In the genomic region with DNA sequence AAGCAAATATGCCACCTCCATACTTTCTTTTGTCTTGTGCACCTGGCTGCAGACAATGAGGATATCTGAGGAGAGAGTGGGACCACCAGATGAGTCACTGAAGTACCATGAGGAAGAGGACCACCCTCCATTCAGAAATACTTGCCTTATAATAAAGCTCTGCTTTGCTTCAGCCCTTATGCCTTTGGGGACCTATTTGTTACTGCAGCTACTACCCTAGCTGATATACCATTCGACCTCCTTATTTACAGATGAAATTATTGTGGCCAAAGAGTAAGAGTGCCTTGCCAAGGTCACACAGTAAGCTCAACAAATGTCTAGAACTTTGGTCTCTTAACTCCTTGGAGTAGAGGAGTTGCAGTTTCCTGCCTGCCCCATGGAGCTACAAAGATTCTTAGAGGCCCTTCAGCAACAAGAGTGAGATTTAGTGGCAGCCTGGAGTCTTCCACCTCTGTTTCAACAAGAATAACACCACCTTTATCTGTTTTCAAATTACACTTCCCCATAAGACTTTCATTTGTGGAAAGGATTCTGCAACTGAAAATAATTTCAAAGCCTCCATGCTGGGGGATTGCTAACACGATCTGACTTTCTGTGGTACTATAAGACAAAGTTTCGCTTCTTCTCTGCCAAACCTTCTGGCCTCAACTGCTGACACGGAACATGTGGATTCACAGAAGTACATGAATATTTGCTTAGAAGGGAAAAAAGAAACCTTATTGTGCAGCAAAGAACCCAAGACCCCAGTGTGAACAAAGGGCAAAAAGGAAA, we compare ENCODE assay signal across 12 cellular contexts. TPM values are rescaled to one million over a fixed set of nuclear protein-coding genes. Genes with fewer than 3 reads are reported as not detected.
A peak's percentile ranks its signal among the peaks of the same experiment; 100 is the strongest.
DNase-seq lines count a peak whose midpoint lies in the region; ATAC-seq and TF ChIP-seq lines count a peak whose summit lies in the region.
"Had no signal": no experiment of that assay in that cellular context is flagged by ENCODE, and none has a peak within 500 bp of the region (broad histone marks: within the 10 kb centered on the region; RNA-seq: fewer than 3 reads in every experiment).

No MANE protein-coding gene starts in this region.

- no peak for TF ChIP-seq CTCF in GM10248 (IDR thresholded peaks at IDR 0.05; ENCODE audit: control extremely low read depth, extremely low read depth, low read depth, missing control alignments)
- no peak for TF ChIP-seq CTCF in SK-N-SH (IDR thresholded peaks at IDR 0.05)

- no peaks in the 10 kb centered on the region for H3K79me2 ChIP-seq in SK-N-SH (ENCODE audit: insufficient read depth)

- H3K4me3 ChIP-seq in SK-N-SH (ENCODE audit: low read depth in 2 of 2, low read length in 1 of 2), result no peak overlapping the region; a peak in 1 of 4 replicates
- H3K4me3 ChIP-seq: body of pancreas had no signal

- no peak overlapping the region for H2AFZ ChIP-seq in SK-N-SH (ENCODE audit: low read depth)

- CTCF ChIA-PET in GM10248 (lab: Yijun Ruan, JAX) (interaction anchor here (1.1 to 4.9 kb wide), 11 partner anchors 10 to 177 kb away, joined by 3 to 32 read pairs (median 6); no protein-coding TSS in a partner anchor), SK-N-SH (lab: Yijun Ruan, JAX) (interaction anchor here (0.9 to 2.4 kb wide), 7 partner anchors 10 to 177 kb away, joined by 3 to 6 read pairs (median 4); no protein-coding TSS in a partner anchor)

- H3K9ac ChIP-seq in SK-N-SH, result no peak overlapping the region

- H3K27me3 ChIP-seq in SK-N-SH (ENCODE audit: insufficient read depth), result no peaks in the 10 kb centered on the region
- H3K27me3 ChIP-seq: body of pancreas had no signal

- no peaks in the 10 kb centered on the region for H3K36me3 ChIP-seq in SK-N-SH (replicated peaks in 1 of 2; ENCODE audit: control insufficient read depth in 1 of 2, insufficient read depth in 2 of 2, low read length in 1 of 2)

- peak; percentile 62 for DNase-seq in GM10248 (ENCODE audit: extremely low spot score)
- DNase-seq in SK-N-SH, result no peak
- DNase-seq in NCI-H1436 treated with DMSO at 0.1 percent for 48 hours (lab: John Stamatoyannopoulos, UW), result no peak
- no peak for DNase-seq in activated effector memory CD4-positive, alpha-beta T cell treated with anti-CD3 and anti-CD28 coated beads, Interleukin-2, amount 50 U/mL, for 16 hours
- no peak for DNase-seq in NCI-H1694 treated with DMSO at 0.1 percent for 48 hours (lab: John Stamatoyannopoulos, UW)
- DNase-seq: activated CD8-positive, alpha-beta memory T cell treated with anti-CD3 and anti-CD28 coated beads, Interleukin-2, amount 10 ng/mL, durations not matched to agents 7 days and 5 days; NCI-H187 treated with DMSO at 0.1 percent for 48 hours; retina had no signal

- H3K9me3 ChIP-seq in SK-N-SH, result no peaks in the 10 kb centered on the region
- H3K9me3 ChIP-seq: body of pancreas had no signal

- no peaks in the 10 kb centered on the region for H3F3A ChIP-seq in SK-N-SH (replicated peaks; ENCODE audit: insufficient read depth)

- H3K27ac ChIP-seq in cingulate gyrus (ENCODE audit: low read depth, low read length), result peak overlapping the region; percentile 43
- H3K27ac ChIP-seq in SK-N-SH (ENCODE audit: low read depth in 2 of 2, low read length in 1 of 2), result no peak overlapping the region

- no peaks in the 10 kb centered on the region for H4K20me1 ChIP-seq in SK-N-SH (ENCODE audit: insufficient read depth)

- POLR2A ChIA-PET in GM10248 (lab: Yijun Ruan, JAX) (interaction anchor here (0.5 kb wide), 1 partner anchor 9 kb away, joined by 3 read pairs; no protein-coding TSS in a partner anchor), SK-N-SH (lab: Yijun Ruan, JAX) (no interaction called here)

- ATAC-seq in GM19438 (IDR thresholded peaks at IDR 0.05; ENCODE audit: low read depth, unreplicated experiment), result peak; percentile 70
- ATAC-seq in HG03095 (IDR thresholded peaks at IDR 0.05; ENCODE audit: unreplicated experiment), result peak; percentile 68
- ATAC-seq: activated CD8-positive, alpha-beta memory T cell treated with anti-CD3 and anti-CD28 coated beads, Interleukin-2, amount 10 ng/mL, durations not matched to agents 7 days and 5 days; body of pancreas had no signal

- no peaks in the 10 kb centered on the region for H3K9me2 ChIP-seq in SK-N-SH

- H3K4me1 ChIP-seq in SK-N-SH (ENCODE audit: control insufficient read depth in 1 of 2, insufficient read depth in 2 of 2, low read depth in 1 of 2, low read length in 1 of 2), result peaks cover 0 to 41% of the 10 kb centered on the region in 2 experiments; a peak in 2 of 4 replicates
- H3K4me1 ChIP-seq: body of pancreas had no signal

- no peak for TF ChIP-seq RAD21 in SK-N-SH (IDR thresholded peaks at IDR 0.05; ENCODE audit: low read length)

- no peak for TF ChIP-seq EP300 in SK-N-SH (IDR thresholded peaks at IDR 0.05; ENCODE audit: borderline replicate concordance in 1 of 2, low read depth in 1 of 2, low read length in 1 of 2)

- 22% methylated on average over 4 of the region's 4 CpGs for WGBS in SK-N-SH (ENCODE audit: low lambda C conversion rate)

- no peak overlapping the region for H3K4me2 ChIP-seq in SK-N-SH

TF ChIP-seq in SK-N-SH, 30 proteins besides CTCF, POLR2A, EP300 and RAD21:
- TF ChIP-seq, protein P1, sequence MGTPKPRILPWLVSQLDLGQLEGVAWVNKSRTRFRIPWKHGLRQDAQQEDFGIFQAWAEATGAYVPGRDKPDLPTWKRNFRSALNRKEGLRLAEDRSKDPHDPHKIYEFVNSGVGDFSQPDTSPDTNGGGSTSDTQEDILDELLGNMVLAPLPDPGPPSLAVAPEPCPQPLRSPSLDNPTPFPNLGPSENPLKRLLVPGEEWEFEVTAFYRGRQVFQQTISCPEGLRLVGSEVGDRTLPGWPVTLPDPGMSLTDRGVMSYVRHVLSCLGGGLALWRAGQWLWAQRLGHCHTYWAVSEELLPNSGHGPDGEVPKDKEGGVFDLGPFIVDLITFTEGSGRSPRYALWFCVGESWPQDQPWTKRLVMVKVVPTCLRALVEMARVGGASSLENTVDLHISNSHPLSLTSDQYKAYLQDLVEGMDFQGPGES (IDR thresholded peaks at IDR 0.05; ENCODE audit: low read depth, low read length), result no peak
- TF ChIP-seq JUND (IDR thresholded peaks at IDR 0.05) (no peak), FOSL2 (IDR thresholded peaks at IDR 0.05; ENCODE audit: borderline replicate concordance, low read depth) (no peak), TAF1 (IDR thresholded peaks at IDR 0.05; ENCODE audit: borderline replicate concordance, low read depth, low read length) (no peak), GABPA (IDR thresholded peaks at IDR 0.05; ENCODE audit: low read depth) (no peak), RCOR1 (IDR thresholded peaks at IDR 0.05; ENCODE audit: low read length) (no peak), MEF2A (IDR thresholded peaks at IDR 0.05; ENCODE audit: borderline replicate concordance, low read depth) (no peak), SIN3A (IDR thresholded peaks at IDR 0.05; ENCODE audit: borderline replicate concordance, low read depth, low read length) (no peak)
- TF ChIP-seq, protein P2, sequence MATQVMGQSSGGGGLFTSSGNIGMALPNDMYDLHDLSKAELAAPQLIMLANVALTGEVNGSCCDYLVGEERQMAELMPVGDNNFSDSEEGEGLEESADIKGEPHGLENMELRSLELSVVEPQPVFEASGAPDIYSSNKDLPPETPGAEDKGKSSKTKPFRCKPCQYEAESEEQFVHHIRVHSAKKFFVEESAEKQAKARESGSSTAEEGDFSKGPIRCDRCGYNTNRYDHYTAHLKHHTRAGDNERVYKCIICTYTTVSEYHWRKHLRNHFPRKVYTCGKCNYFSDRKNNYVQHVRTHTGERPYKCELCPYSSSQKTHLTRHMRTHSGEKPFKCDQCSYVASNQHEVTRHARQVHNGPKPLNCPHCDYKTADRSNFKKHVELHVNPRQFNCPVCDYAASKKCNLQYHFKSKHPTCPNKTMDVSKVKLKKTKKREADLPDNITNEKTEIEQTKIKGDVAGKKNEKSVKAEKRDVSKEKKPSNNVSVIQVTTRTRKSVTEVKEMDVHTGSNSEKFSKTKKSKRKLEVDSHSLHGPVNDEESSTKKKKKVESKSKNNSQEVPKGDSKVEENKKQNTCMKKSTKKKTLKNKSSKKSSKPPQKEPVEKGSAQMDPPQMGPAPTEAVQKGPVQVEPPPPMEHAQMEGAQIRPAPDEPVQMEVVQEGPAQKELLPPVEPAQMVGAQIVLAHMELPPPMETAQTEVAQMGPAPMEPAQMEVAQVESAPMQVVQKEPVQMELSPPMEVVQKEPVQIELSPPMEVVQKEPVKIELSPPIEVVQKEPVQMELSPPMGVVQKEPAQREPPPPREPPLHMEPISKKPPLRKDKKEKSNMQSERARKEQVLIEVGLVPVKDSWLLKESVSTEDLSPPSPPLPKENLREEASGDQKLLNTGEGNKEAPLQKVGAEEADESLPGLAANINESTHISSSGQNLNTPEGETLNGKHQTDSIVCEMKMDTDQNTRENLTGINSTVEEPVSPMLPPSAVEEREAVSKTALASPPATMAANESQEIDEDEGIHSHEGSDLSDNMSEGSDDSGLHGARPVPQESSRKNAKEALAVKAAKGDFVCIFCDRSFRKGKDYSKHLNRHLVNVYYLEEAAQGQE (IDR thresholded peaks at IDR 0.05; ENCODE audit: low read depth, low read length), result no peak

RNA-seq across cellular contexts. Expression of gene CMKLR1, which starts 3.6 kb away (rescaled TPM):
- polyA plus RNA-seq in SK-N-SH (2012; rRNA removed), result 0.15 and 0.31 TPM in 2 replicates
- 0.45 and 0.51 TPM in 2 replicates for polyA plus RNA-seq in SK-N-SH (2012; cell fraction: cytosol; rRNA removed)
- 0.10 and 0.35 TPM in 2 replicates for polyA plus RNA-seq in SK-N-SH (2012; cell fraction: nucleus; rRNA removed)
